14 cellular contexts compared by ENCODE assay signal in genomic region chr9:136723362-136723976, GRCh38. TPM values are rescaled to one million over a fixed set of nuclear protein-coding genes. Genes with fewer than 3 reads are reported as not detected.
DNase-seq lines count a peak whose midpoint lies in the region; ATAC-seq, FAIRE-seq and TF ChIP-seq lines count a peak whose summit lies in the region.
"Had no signal": no experiment of that assay in that cellular context is flagged by ENCODE, and none has a peak within 500 bp of the region (broad histone marks: within the 10 kb centered on the region; RNA-seq: fewer than 3 reads in every experiment).

No MANE protein-coding gene starts in this region.

- BruUV-seq in endothelial cell of umbilical vein (replicated peaks; lab: Mats Ljungman, UMichigan) = TSS peak; percentile 39

- DNase-seq in EH (ENCODE audit: low read depth) (peak; percentile 9), HT1080 (ENCODE audit: low read depth) (peak; percentile 39), endothelial cell of umbilical vein (ENCODE audit: low read depth, low spot score) (no peak), H7 (no peak)
- DNase-seq: esophagus squamous epithelium, hypothalamus, NCI-H187, SHP77, small intestine, testis had no signal

- peaks cover 64% of the 10 kb centered on the region for H3K4me1 ChIP-seq in endothelial cell of umbilical vein (ENCODE audit: control insufficient read depth, extremely low read depth, insufficient read depth, low read length)

- no peak for ATAC-seq in HG02763 (IDR thresholded peaks at IDR 0.05; ENCODE audit: unreplicated experiment)

- H2AFZ ChIP-seq in endothelial cell of umbilical vein (ENCODE audit: low read depth, low read length) = no peak overlapping the region

- peaks cover 12 to 36% of the 10 kb centered on the region in 2 experiments for H3K36me3 ChIP-seq in endothelial cell of umbilical vein (ENCODE audit: control insufficient read depth in 2 of 2, extremely low read depth in 1 of 2, insufficient read depth in 2 of 2, low read length in 2 of 2)
- peaks cover 24% of the 10 kb centered on the region for H3K36me3 ChIP-seq in H7 (replicated peaks; ENCODE audit: control insufficient read depth, insufficient read depth, low read length)

- POLR2A ChIA-PET in endothelial cell of umbilical vein (lab: Charles Lee) = interaction anchor here (0.7 kb wide), 1 partner anchor 9 kb away, joined by 3 read pairs; no protein-coding TSS in a partner anchor

- no peaks in the 10 kb centered on the region for H4K20me1 ChIP-seq in endothelial cell of umbilical vein (replicated peaks; ENCODE audit: control insufficient read depth, extremely low read depth, insufficient read depth, low read length)

- H3K9ac ChIP-seq in endothelial cell of umbilical vein (replicated peaks; ENCODE audit: extremely low read depth, insufficient read depth, low read length) = no peak overlapping the region
- H3K9ac ChIP-seq: KMS-11 had no signal

- no peaks in the 10 kb centered on the region for H3K9me1 ChIP-seq in endothelial cell of umbilical vein (replicated peaks; ENCODE audit: control insufficient read depth, extremely low read depth, insufficient read depth, low read length)

- dilution Hi-C loops in endothelial cell of umbilical vein (cut with MboI; ENCODE audit: extremely low pct_ligation_motif_present, low sequenced_read_pairs) = no loop called here

- H3K4me2 ChIP-seq in endothelial cell of umbilical vein (ENCODE audit: insufficient read depth, low read length) = no peak overlapping the region
- H3K4me2 ChIP-seq: KMS-11 had no signal

- no peak for TF ChIP-seq POLR2A in endothelial cell of umbilical vein (IDR thresholded peaks at IDR 0.05; ENCODE audit: low read depth, low read length)

- no peak overlapping the region for H3K4me3 ChIP-seq in endothelial cell of umbilical vein (replicated peaks in 1 of 3; ENCODE audit: insufficient read depth in 1 of 3, low read depth in 1 of 3, low read length in 3 of 3)
- H3K4me3 ChIP-seq in H7 (ENCODE audit: insufficient read depth, low read depth, low read length) = no peak overlapping the region
- H3K4me3 ChIP-seq: esophagus squamous epithelium, testis had no signal

- FAIRE-seq in endothelial cell of umbilical vein (lab: Jason Lieb, UNC) = no peak
- FAIRE-seq: small intestine had no signal

- CTCF ChIA-PET in endothelial cell of umbilical vein (lab: Charles Lee) = no interaction called here

- TF ChIP-seq CTCF in endothelial cell of umbilical vein (IDR thresholded peaks at IDR 0.05; ENCODE audit: extremely low read depth in 1 of 2, insufficient read depth in 1 of 2, low read depth in 1 of 2, low read length in 2 of 2) = no peak

- H3K27ac ChIP-seq in endothelial cell of umbilical vein (ENCODE audit: insufficient read depth, low read depth, low read length) = no peak overlapping the region
- H3K27ac ChIP-seq: esophagus squamous epithelium, KMS-11, testis had no signal

- H3K27me3 ChIP-seq in endothelial cell of umbilical vein (ENCODE audit: control insufficient read depth in 2 of 2, insufficient read depth in 2 of 2, low read length in 2 of 2) = no peaks in the 10 kb centered on the region
- H3K27me3 ChIP-seq in H7 (ENCODE audit: control insufficient read depth, insufficient read depth, low read length) = no peaks in the 10 kb centered on the region
- H3K27me3 ChIP-seq: testis had no signal

- peaks cover 78% of the 10 kb centered on the region for H3K79me2 ChIP-seq in endothelial cell of umbilical vein (ENCODE audit: control insufficient read depth, insufficient read depth, low read length)

- no peaks in the 10 kb centered on the region for H3K9me3 ChIP-seq in endothelial cell of umbilical vein (replicated peaks; ENCODE audit: control insufficient read depth, insufficient read depth, low read length)
- H3K9me3 ChIP-seq: esophagus squamous epithelium, testis had no signal

- intact Hi-C loops in endothelial cell of umbilical vein (cut with micrococcal nuclease) = no loop called here

TF ChIP-seq in endothelial cell of umbilical vein, 7 proteins besides CTCF, POLR2A, EP300 and RAD21:
- no peak for TF ChIP-seq MYC (IDR thresholded peaks at IDR 0.05; ENCODE audit: low read depth, low read length)
- TF ChIP-seq POLR2AphosphoS5 (IDR thresholded peaks at IDR 0.05; ENCODE audit: insufficient read depth, low read depth, low read length) = peak; percentile 52

RNA-seq across cellular contexts. Expression of gene DIPK1B, which starts 11.1 kb away (rescaled TPM):
- total RNA-seq in HT1080 (2014; rRNA removed; shearing (Covaris generic)) = 2.4 and 4.5 TPM in 2 replicates
- polyA plus RNA-seq in HT1080 (2015; cell fraction: cytosol; rRNA removed) = 0.47 and 0.62 TPM in 2 replicates
- 0.06 and 0.41 TPM in 2 replicates for polyA plus RNA-seq in HT1080 (2015; cell fraction: nucleus; rRNA removed)
- total RNA-seq in endothelial cell of umbilical vein = 242 and 253 TPM in 2 replicates
- polyA plus RNA-seq in endothelial cell of umbilical vein = 441 and 642 TPM in 2 replicates
- polyA plus RNA-seq in endothelial cell of umbilical vein (2011; cell fraction: cytosol; rRNA removed) = 200 and 310 TPM in 2 replicates
- polyA plus RNA-seq in endothelial cell of umbilical vein (2011; cell fraction: nucleus; rRNA removed) = 230 and 265 TPM in 2 replicates
- 68.8 and 103 TPM in 2 replicates for polyA plus RNA-seq in endothelial cell of umbilical vein (2012)
- polyA minus RNA-seq in endothelial cell of umbilical vein = 152 and 193 TPM in 2 replicates
- polyA minus RNA-seq in endothelial cell of umbilical vein (2011; cell fraction: cytosol; rRNA and poly(A)+ RNA removed) = not detected
- 53.0 and 89.3 TPM in 2 replicates for polyA minus RNA-seq in endothelial cell of umbilical vein (2011; cell fraction: nucleus; rRNA and poly(A)+ RNA removed)
- total RNA-seq in H7 (2014; rRNA removed; shearing (Covaris generic)) = 57.0 and 75.7 TPM in 2 replicates
- total RNA-seq: activated CD8-positive, alpha-beta memory T cell treated with anti-CD3 and anti-CD28 coated beads for 36 hours had no signal

RNA-seq across cellular contexts. Expression of gene LCN10, which starts 19.3 kb away (rescaled TPM):
- total RNA-seq in HT1080 (2014; rRNA removed; shearing (Covaris generic)) = not detected in 2 replicates
- 0.08 TPM in 2 replicates for polyA plus RNA-seq in HT1080 (2015; cell fraction: cytosol; rRNA removed)
- polyA plus RNA-seq in HT1080 (2015; cell fraction: nucleus; rRNA removed) = not detected in 2 replicates
- total RNA-seq in endothelial cell of umbilical vein = not detected in 2 replicates
- not detected in 2 replicates for polyA plus RNA-seq in endothelial cell of umbilical vein
- not detected in 2 replicates for polyA plus RNA-seq in endothelial cell of umbilical vein (2011; cell fraction: cytosol; rRNA removed)
- 0.05 and 0.27 TPM in 2 replicates for polyA plus RNA-seq in endothelial cell of umbilical vein (2011; cell fraction: nucleus; rRNA removed)
- not detected in 2 replicates for polyA plus RNA-seq in endothelial cell of umbilical vein (2012)
- polyA minus RNA-seq in endothelial cell of umbilical vein = not detected in 2 replicates
- polyA minus RNA-seq in endothelial cell of umbilical vein (2011; cell fraction: cytosol; rRNA and poly(A)+ RNA removed) = not detected
- polyA minus RNA-seq in endothelial cell of umbilical vein (2011; cell fraction: nucleus; rRNA and poly(A)+ RNA removed) = not detected in 2 replicates
- 0.76 and 1.4 TPM in 2 replicates for total RNA-seq in H7 (2014; rRNA removed; shearing (Covaris generic))

RNA-seq across cellular contexts. Expression of gene LCN6, which starts 24.9 kb away (rescaled TPM):
- total RNA-seq in HT1080 (2014; rRNA removed; shearing (Covaris generic)) = not detected in 2 replicates
- not detected in 2 replicates for polyA plus RNA-seq in HT1080 (2015; cell fraction: cytosol; rRNA removed)
- not detected in 2 replicates for polyA plus RNA-seq in HT1080 (2015; cell fraction: nucleus; rRNA removed)
- total RNA-seq in endothelial cell of umbilical vein = not detected in 2 replicates
- polyA plus RNA-seq in endothelial cell of umbilical vein = 0.17 TPM in 1 of 2 replicates, not detected in the other
- polyA plus RNA-seq in endothelial cell of umbilical vein (2011; cell fraction: cytosol; rRNA removed) = not detected in 2 replicates
- polyA plus RNA-seq in endothelial cell of umbilical vein (2011; cell fraction: nucleus; rRNA removed) = not detected in 2 replicates
- polyA plus RNA-seq in endothelial cell of umbilical vein (2012) = not detected in 2 replicates
- not detected in 2 replicates for polyA minus RNA-seq in endothelial cell of umbilical vein
- polyA minus RNA-seq in endothelial cell of umbilical vein (2011; cell fraction: cytosol; rRNA and poly(A)+ RNA removed) = not detected
- not detected in 2 replicates for polyA minus RNA-seq in endothelial cell of umbilical vein (2011; cell fraction: nucleus; rRNA and poly(A)+ RNA removed)
- not detected in 2 replicates for total RNA-seq in H7 (2014; rRNA removed; shearing (Covaris generic))
- total RNA-seq: activated CD8-positive, alpha-beta memory T cell treated with anti-CD3 and anti-CD28 coated beads for 36 hours had no signal

RNA-seq across cellular contexts. Expression of gene LCN8, which starts 34.6 kb away (rescaled TPM):
- total RNA-seq in HT1080 (2014; rRNA removed; shearing (Covaris generic)) = not detected in 2 replicates
- not detected in 2 replicates for polyA plus RNA-seq in HT1080 (2015; cell fraction: cytosol; rRNA removed)
- polyA plus RNA-seq in HT1080 (2015; cell fraction: nucleus; rRNA removed) = not detected in 2 replicates
- not detected in 2 replicates for total RNA-seq in endothelial cell of umbilical vein
- polyA plus RNA-seq in endothelial cell of umbilical vein = not detected in 2 replicates
- polyA plus RNA-seq in endothelial cell of umbilical vein (2011; cell fraction: cytosol; rRNA removed) = not detected in 2 replicates
- polyA plus RNA-seq in endothelial cell of umbilical vein (2011; cell fraction: nucleus; rRNA removed) = not detected in 2 replicates
- polyA plus RNA-seq in endothelial cell of umbilical vein (2012) = not detected in 2 replicates
- polyA minus RNA-seq in endothelial cell of umbilical vein = not detected in 2 replicates
- not detected for polyA minus RNA-seq in endothelial cell of umbilical vein (2011; cell fraction: cytosol; rRNA and poly(A)+ RNA removed)
- not detected in 2 replicates for polyA minus RNA-seq in endothelial cell of umbilical vein (2011; cell fraction: nucleus; rRNA and poly(A)+ RNA removed)
- total RNA-seq in H7 (2014; rRNA removed; shearing (Covaris generic)) = not detected in 2 replicates
- total RNA-seq: activated CD8-positive, alpha-beta memory T cell treated with anti-CD3 and anti-CD28 coated beads for 36 hours; esophagus squamous epithelium; lower leg skin; testis had no signal
- polyA plus RNA-seq: small intestine had no signal

RNA-seq across cellular contexts. Expression of gene AGPAT2, which starts 36.2 kb away (rescaled TPM):
- total RNA-seq in HT1080 (2014; rRNA removed; shearing (Covaris generic)) = 56.0 and 73.5 TPM in 2 replicates
- polyA plus RNA-seq in HT1080 (2015; cell fraction: cytosol; rRNA removed) = 41.2 and 55.8 TPM in 2 replicates
- polyA plus RNA-seq in HT1080 (2015; cell fraction: nucleus; rRNA removed) = 26.6 and 26.7 TPM in 2 replicates
- 43.0 and 45.5 TPM in 2 replicates for total RNA-seq in endothelial cell of umbilical vein
- polyA plus RNA-seq in endothelial cell of umbilical vein = 55.3 and 72.1 TPM in 2 replicates
- polyA plus RNA-seq in endothelial cell of umbilical vein (2011; cell fraction: cytosol; rRNA removed) = 31.4 and 42.0 TPM in 2 replicates
- polyA plus RNA-seq in endothelial cell of umbilical vein (2011; cell fraction: nucleus; rRNA removed) = 33.3 and 33.9 TPM in 2 replicates
- polyA plus RNA-seq in endothelial cell of umbilical vein (2012) = 26.9 and 34.8 TPM in 2 replicates
- 25.6 and 28.5 TPM in 2 replicates for polyA minus RNA-seq in endothelial cell of umbilical vein
- 92.9 TPM for polyA minus RNA-seq in endothelial cell of umbilical vein (2011; cell fraction: cytosol; rRNA and poly(A)+ RNA removed)
- 9.0 and 14.7 TPM in 2 replicates for polyA minus RNA-seq in endothelial cell of umbilical vein (2011; cell fraction: nucleus; rRNA and poly(A)+ RNA removed)
- 41.1 and 54.7 TPM in 2 replicates for total RNA-seq in H7 (2014; rRNA removed; shearing (Covaris generic))

Comparison
In these comparisons a context has a peak if more than half of its experiments do, and no peak if none do; other contexts are left out.
1. DNase-seq: peak in EH (single experiment) and HT1080 (single experiment); none in endothelial cell of umbilical vein (single experiment) and H7 (single experiment).
2. RNA of gene DIPK1B, which starts 11.1 kb away (total RNA-seq): 242 to 253 TPM in endothelial cell of umbilical vein and 57.0 to 75.7 TPM in H7; 2.4 to 4.5 TPM in HT1080; every median in the first group is over 10 times any median in the second.